ENCODE assay signal across 1 cellular context in genomic region chr5:177500685-177501522, GRCh38.
TF ChIP-seq lines count a peak whose summit lies in the region.

No MANE protein-coding gene starts in this region.

TF ChIP-seq in GM12878, 131 proteins besides CTCF, POLR2A, EP300 and RAD21 (continued from another document):
- TF ChIP-seq NFXL1 (IDR thresholded peaks at IDR 0.05; ENCODE audit: borderline replicate concordance) (no peak), PRDM15 (CRISPR knock-in tag; IDR thresholded peaks at IDR 0.05) (no peak), RAD51 (IDR thresholded peaks at IDR 0.05) (no peak), NR2C2 (IDR thresholded peaks at IDR 0.05; ENCODE audit: borderline replicate concordance, control insufficient read depth, insufficient read length, low read depth) (no peak), ZNF622 (IDR thresholded peaks at IDR 0.05) (no peak), EED (IDR thresholded peaks at IDR 0.05; ENCODE audit: low read depth) (peak; percentile 81), ASH2L (IDR thresholded peaks at IDR 0.05; ENCODE audit: borderline replicate concordance, low read depth) (no peak), HCFC1 (IDR thresholded peaks at IDR 0.05; ENCODE audit: low read length) (no peak)
